23 cellular contexts compared by ENCODE assay signal in genomic region chr13:112762690-112763080, GRCh38.
DNase-seq lines count a peak whose midpoint lies in the region; ATAC-seq and TF ChIP-seq lines count a peak whose summit lies in the region.
"Had no signal": no experiment of that assay in that cellular context is flagged by ENCODE, and none has a peak within 500 bp of the region (broad histone marks: within the 10 kb centered on the region; RNA-seq: fewer than 3 reads in every experiment).

No MANE protein-coding gene starts in this region.

- peak in 6 of 8 donors; percentile 3 to 75 (median 40) for ATAC-seq in heart right ventricle
- no peak for ATAC-seq in natural killer cell treated with Interleukin-12 subunit alpha and Interleukin-12 subunit beta and Interleukin-15 and Interleukin-18, amount 100 ng/mL, for 72 hours
- ATAC-seq in HG03196 (IDR thresholded peaks at IDR 0.05; ENCODE audit: unreplicated experiment), result no peak
- ATAC-seq: foreskin keratinocyte, left lobe of liver had no signal

- no peaks in the 10 kb centered on the region for H3K36me3 ChIP-seq in adipocyte (ENCODE audit: control insufficient read depth, insufficient read depth, low read length, severe bottlenecking)
- peaks cover 0 to 11% (median 0%) of the 10 kb centered on the region in 9 donors for H3K36me3 ChIP-seq in heart right ventricle
- peaks cover 0 to 13% (median 0%) of the 10 kb centered on the region in 6 donors for H3K36me3 ChIP-seq in spleen
- H3K36me3 ChIP-seq: adrenal gland, sigmoid colon, tibial artery had no signal

- H3K4me3 Mint-ChIP-seq in mesothelial cell of epicardium, result no peak overlapping the region
- H3K4me3 Mint-ChIP-seq in natural killer cell treated with Interleukin-12 subunit alpha and Interleukin-12 subunit beta and Interleukin-15 and Interleukin-18, amount 100 ng/mL, for 72 hours, result no peak overlapping the region
- H3K4me3 Mint-ChIP-seq: immature natural killer cell; nephron; stimulated activated naive CD8-positive, alpha-beta T cell treated with anti-CD3 and anti-CD28 coated beads, Interleukin-15, Interleukin-2, amounts not matched to agents 100 ng/mL and 50 ng/mL, for 24 hours had no signal

- H3K4me3 ChIP-seq in adipocyte (ENCODE audit: low read length) (peak overlapping the region; percentile 8), heart right ventricle (no peak overlapping the region), spleen (no peak overlapping the region)
- H3K4me3 ChIP-seq: adrenal gland, sigmoid colon, tibial artery had no signal

- H3K9me3 Mint-ChIP-seq in mesothelial cell of epicardium, result peaks cover 4% of the 10 kb centered on the region
- H3K9me3 Mint-ChIP-seq in natural killer cell treated with Interleukin-12 subunit alpha and Interleukin-12 subunit beta and Interleukin-15 and Interleukin-18, amount 100 ng/mL, for 72 hours, result no peaks in the 10 kb centered on the region
- H3K9me3 Mint-ChIP-seq: immature natural killer cell; stimulated activated naive CD8-positive, alpha-beta T cell treated with anti-CD3 and anti-CD28 coated beads, Interleukin-15, Interleukin-2, amounts not matched to agents 100 ng/mL and 50 ng/mL, for 24 hours had no signal

- no peaks in the 10 kb centered on the region for H3K9me3 ChIP-seq in adipocyte (ENCODE audit: control insufficient read depth, low read length)
- peaks cover 0 to 4% (median 0%) of the 10 kb centered on the region in 11 donors for H3K9me3 ChIP-seq in heart right ventricle
- H3K9me3 ChIP-seq in spleen, result no peaks in the 10 kb centered on the region
- H3K9me3 ChIP-seq: adrenal gland, sigmoid colon, tibial artery had no signal

- H3K9ac ChIP-seq in adipocyte (ENCODE audit: low read length), result peak overlapping the region; percentile 32

- no peak for TF ChIP-seq POLR2A in spleen (IDR thresholded peaks at IDR 0.05)

- H3K27ac Mint-ChIP-seq in mesothelial cell of epicardium, result peak overlapping the region; percentile 70
- H3K27ac Mint-ChIP-seq in natural killer cell treated with Interleukin-12 subunit alpha and Interleukin-12 subunit beta and Interleukin-15 and Interleukin-18, amount 100 ng/mL, for 72 hours, result no peak overlapping the region
- H3K27ac Mint-ChIP-seq: nephron; stimulated activated naive CD8-positive, alpha-beta T cell treated with anti-CD3 and anti-CD28 coated beads, Interleukin-15, Interleukin-2, amounts not matched to agents 100 ng/mL and 50 ng/mL, for 24 hours had no signal

- TF ChIP-seq CTCF in heart right ventricle (IDR thresholded peaks at IDR 0.05) (no peak), mesothelial cell of epicardium (IDR thresholded peaks at IDR 0.05; ENCODE audit: unreplicated experiment) (no peak), spleen (IDR thresholded peaks at IDR 0.05 in 8 of 11, conservative IDR thresholded peaks at IDR 0.05 in 3 of 11) (no peak)

- H3K4me1 ChIP-seq in adipocyte (ENCODE audit: control insufficient read depth, insufficient read depth, low read length) (peaks cover 19% of the 10 kb centered on the region), heart right ventricle (peaks cover 0 to 29% (median 17%) of the 10 kb centered on the region in 9 donors), spleen (peaks cover under 1 to 29% (median 4%) of the 10 kb centered on the region in 6 donors)
- H3K4me1 ChIP-seq: foreskin keratinocyte, sigmoid colon, tibial artery had no signal

- no peaks in the 10 kb centered on the region for H3K27me3 Mint-ChIP-seq in mesothelial cell of epicardium (ENCODE audit: low read depth)
- no peaks in the 10 kb centered on the region for H3K27me3 Mint-ChIP-seq in natural killer cell treated with Interleukin-12 subunit alpha and Interleukin-12 subunit beta and Interleukin-15 and Interleukin-18, amount 100 ng/mL, for 72 hours
- H3K27me3 Mint-ChIP-seq: stimulated activated naive CD8-positive, alpha-beta T cell treated with anti-CD3 and anti-CD28 coated beads, Interleukin-15, Interleukin-2, amounts not matched to agents 100 ng/mL and 50 ng/mL, for 24 hours had no signal

- peaks cover 9% of the 10 kb centered on the region for H3K36me3 Mint-ChIP-seq in mesothelial cell of epicardium
- no peaks in the 10 kb centered on the region for H3K36me3 Mint-ChIP-seq in natural killer cell treated with Interleukin-12 subunit alpha and Interleukin-12 subunit beta and Interleukin-15 and Interleukin-18, amount 100 ng/mL, for 72 hours
- H3K36me3 Mint-ChIP-seq: immature natural killer cell had no signal

- 83 to 85% methylated on average over 19 of the region's 19 CpGs for WGBS in heart right ventricle, 2 donors
- 96 to 99% (median 97%) methylated on average over 19 of the region's 19 CpGs for WGBS in spleen, 5 donors

- DNase-seq in adipocyte (ENCODE audit: low read depth), result no peak
- DNase-seq in heart right ventricle, result no peak
- no peak for DNase-seq in mesothelial cell of epicardium (ENCODE audit: low spot score in 2 of 2, unreplicated experiment in 2 of 2)
- DNase-seq in spleen, result peak; percentile 19
- no peak for DNase-seq in hippocampal formation (lab: John Stamatoyannopoulos, UW)
- DNase-seq in HEK293T (ENCODE audit: extremely low spot score), result no peak
- DNase-seq in natural killer cell treated with Interleukin-12 subunit alpha and Interleukin-12 subunit beta and Interleukin-15 and Interleukin-18, amount 100 ng/mL, for 72 hours (ENCODE audit: low spot score), result no peak
- DNase-seq: activated CD4-positive, alpha-beta T cell treated with anti-CD3 and anti-CD28 coated beads for 48 hours; activated CD8-positive, alpha-beta memory T cell treated with anti-CD3 and anti-CD28 coated beads for 24 hours; activated T-cell treated with anti-CD3 and anti-CD28 coated beads, Interleukin-2, amount 50 U/mL, for 1 hour; adrenal gland; DMS53; effector memory CD4-positive, alpha-beta T cell; foreskin keratinocyte; immature natural killer cell; NCI-H446; NCI-H82; sigmoid colon; tibial artery had no signal

- H3K27ac ChIP-seq in heart right ventricle (peak overlapping the region in 5 of 10 donors; percentile 6 to 24 (median 10)), spleen (no peak overlapping the region)
- H3K27ac ChIP-seq: foreskin keratinocyte, sigmoid colon, tibial artery had no signal

- CTCF ChIA-PET in HEK293T (lab: Yijun Ruan, JAX), result interaction anchor here (0.6 kb wide), 2 partner anchors 44 to 86 kb away, joined by 3 to 6 read pairs; no protein-coding TSS in a partner anchor

- POLR2A ChIA-PET in HEK293T (lab: Yijun Ruan, JAX), result no interaction called here

- intact Hi-C loops in heart right ventricle (cut with DNase I), result no loop called here
- intact Hi-C loops in spleen (cut with DNase I; ENCODE audit: low total_unique reads), result no loop called here

- H3K27me3 ChIP-seq in adipocyte (replicated peaks; ENCODE audit: control insufficient read depth, insufficient read depth, low read length) (no peaks in the 10 kb centered on the region), heart right ventricle (no peaks in the 10 kb centered on the region), spleen (replicated peaks in 1 of 7) (no peaks in the 10 kb centered on the region)
- H3K27me3 ChIP-seq: adrenal gland, foreskin keratinocyte, sigmoid colon, tibial artery had no signal

- peaks cover 19% of the 10 kb centered on the region for H3K4me1 Mint-ChIP-seq in mesothelial cell of epicardium
- H3K4me1 Mint-ChIP-seq in natural killer cell treated with Interleukin-12 subunit alpha and Interleukin-12 subunit beta and Interleukin-15 and Interleukin-18, amount 100 ng/mL, for 72 hours (ENCODE audit: low read depth in 2 of 2), result peaks cover 0 to 16% of the 10 kb centered on the region in 2 donors

TF ChIP-seq in HEK293T, 16 proteins besides CTCF, POLR2A, EP300 and RAD21:
- no peak for TF ChIP-seq PKNOX1 (IDR thresholded peaks at IDR 0.05)
- no peak for TF ChIP-seq CTBP1 (IDR thresholded peaks at IDR 0.05; ENCODE audit: borderline replicate concordance)
- TF ChIP-seq LEF1 (IDR thresholded peaks at IDR 0.05; ENCODE audit: borderline replicate concordance), result no peak
- TF ChIP-seq TARDBP (IDR thresholded peaks at IDR 0.05), result no peak
TF ChIP-seq in HEK293T: peak in this region for 0.

Comparison
In these comparisons a context has a peak if more than half of its experiments do, and no peak if none do; other contexts are left out.
1. ATAC-seq: peak in heart right ventricle (6 of 8); none in natural killer cell treated with Interleukin-12 subunit alpha and Interleukin-12 subunit beta and Interleukin-15 and Interleukin-18, amount 100 ng/mL, for 72 hours (0 of 2) and HG03196 (single experiment).